In genomic region chr9:127809002-127809561, GRCh38 we compare ENCODE assay signal across 12 cellular contexts. TPM values are rescaled to one million over a fixed set of nuclear protein-coding genes. Genes with fewer than 3 reads are reported as not detected.
DNase-seq lines count a peak whose midpoint lies in the region; ATAC-seq, FAIRE-seq and TF ChIP-seq lines count a peak whose summit lies in the region.
"Had no signal": no experiment of that assay in that cellular context is flagged by ENCODE, and none has a peak within 500 bp of the region (broad histone marks: within the 10 kb centered on the region; RNA-seq: fewer than 3 reads in every experiment).

No MANE protein-coding gene starts in this region.

- H3K36me3 Mint-ChIP-seq in CD8-positive, alpha-beta T cell: peaks cover 64% of the 10 kb centered on the region

- H3K9ac ChIP-seq in keratinocyte (ENCODE audit: control insufficient read depth, extremely low read depth, insufficient read depth, low read length): no peak overlapping the region
- H3K9ac ChIP-seq: GM23248, KMS-11 had no signal

- peaks cover 6% of the 10 kb centered on the region for H3K4me1 ChIP-seq in CD8-positive, alpha-beta T cell (ENCODE audit: insufficient read depth, low read length)
- H3K4me1 ChIP-seq in keratinocyte (ENCODE audit: control insufficient read depth, extremely low read depth, insufficient read depth, low read length): peaks cover 25% of the 10 kb centered on the region

- no peaks in the 10 kb centered on the region for H3K27me3 ChIP-seq in CD8-positive, alpha-beta T cell (ENCODE audit: insufficient read depth, low read length)
- no peaks in the 10 kb centered on the region for H3K27me3 ChIP-seq in keratinocyte (ENCODE audit: control insufficient read depth, extremely low read depth, insufficient read depth, low read length)
- H3K27me3 ChIP-seq: stomach had no signal

- H3K27me3 Mint-ChIP-seq in CD8-positive, alpha-beta T cell (ENCODE audit: low read depth): no peaks in the 10 kb centered on the region
- H3K27me3 Mint-ChIP-seq: CD4-positive, CD25-positive, alpha-beta regulatory T cell had no signal

- H4K20me1 ChIP-seq in keratinocyte (ENCODE audit: control insufficient read depth, extremely low read depth, insufficient read depth, low read length): peaks cover 9% of the 10 kb centered on the region

- FAIRE-seq in keratinocyte (lab: Jason Lieb, UNC): no peak

- no peak overlapping the region for H3K27ac Mint-ChIP-seq in CD8-positive, alpha-beta T cell
- H3K27ac Mint-ChIP-seq: CD4-positive, CD25-positive, alpha-beta regulatory T cell had no signal

- peaks cover 15% of the 10 kb centered on the region for H3K4me1 Mint-ChIP-seq in CD8-positive, alpha-beta T cell (ENCODE audit: low read depth)

- TF ChIP-seq CTCF in CD8-positive, alpha-beta T cell (IDR thresholded peaks at IDR 0.05): no peak
- TF ChIP-seq CTCF in RWPE1 (conservative IDR thresholded peaks at IDR 0.05; ENCODE audit: low read depth) (no peak), keratinocyte (optimal IDR thresholded peaks at IDR 0.05 in 1 of 3, IDR thresholded peaks at IDR 0.05 in 1 of 3, conservative IDR thresholded peaks at IDR 0.05 in 1 of 3; ENCODE audit: extremely low read depth in 1 of 3, insufficient read depth in 2 of 3, low read length in 3 of 3) (no peak)

- peaks cover 41% of the 10 kb centered on the region for H3K36me3 ChIP-seq in CD8-positive, alpha-beta T cell (ENCODE audit: insufficient read depth, low read length)
- H3K36me3 ChIP-seq in keratinocyte (ENCODE audit: control insufficient read depth in 2 of 2, extremely low read depth in 1 of 2, insufficient read depth in 2 of 2, low read length in 2 of 2): peaks cover 49 to 59% of the 10 kb centered on the region in 2 experiments

- dilution Hi-C loops in keratinocyte (cut with MboI; ENCODE audit: extremely low pct_ligation_motif_present, low sequenced_read_pairs): no loop called here

- no peak overlapping the region for H3K27ac ChIP-seq in CD8-positive, alpha-beta T cell (ENCODE audit: low read depth, low read length)
- H3K27ac ChIP-seq in RWPE1 (peak overlapping the region; percentile 68), keratinocyte (ENCODE audit: control insufficient read depth, insufficient read depth, low read length) (no peak overlapping the region)
- H3K27ac ChIP-seq: GM23248, KMS-11, PC-9 had no signal

- intact Hi-C loops in CD8-positive, alpha-beta T cell (cut with DNase I, micrococcal nuclease): no loop called here
- intact Hi-C loops in posterior cingulate gyrus (cut with DNase I): loop anchor here (10.0 kb wide), 1 partner anchor 66 kb away; the partner anchor contains the start of gene AK1

- H3K9me1 ChIP-seq in keratinocyte (ENCODE audit: control insufficient read depth, extremely low read depth, insufficient read depth, low read length): peaks cover 3% of the 10 kb centered on the region

- no peaks in the 10 kb centered on the region for H3K9me3 ChIP-seq in CD8-positive, alpha-beta T cell (ENCODE audit: low read length)
- H3K9me3 ChIP-seq in keratinocyte (ENCODE audit: control insufficient read depth, low read depth, low read length): no peaks in the 10 kb centered on the region
- H3K9me3 ChIP-seq: stomach had no signal

- in situ Hi-C loops in ACHN (cut with HindIII; ENCODE audit: low pct_ligation_motif_present, low pct_unique_long_range_greater_than_20kb, low sequenced_read_pairs): no loop called here

- peaks cover 10% of the 10 kb centered on the region for H3K79me2 ChIP-seq in keratinocyte (ENCODE audit: control insufficient read depth, insufficient read depth, low read length)

- H3K4me3 Mint-ChIP-seq in CD8-positive, alpha-beta T cell: no peak overlapping the region

- H2AFZ ChIP-seq in keratinocyte (ENCODE audit: control insufficient read depth, low read length): no peak overlapping the region
- H2AFZ ChIP-seq: GM23248, PC-9 had no signal

- H3K4me2 ChIP-seq in keratinocyte (ENCODE audit: control insufficient read depth, extremely low read depth, insufficient read depth, low read depth, low read length): peak overlapping the region; percentile 22
- H3K4me2 ChIP-seq: KMS-11, PC-9 had no signal

- CTCF ChIA-PET in CD8-positive, alpha-beta T cell (lab: Charles Lee): interaction anchor here (0.8 to 1.1 kb wide), 4 partner anchors 24 to 309 kb away, joined by 3 to 4 read pairs (median 4); no protein-coding TSS in a partner anchor
- CTCF ChIA-PET in RWPE1 (lab: Yijun Ruan, JAX): no interaction called here

- no peak overlapping the region for H3K4me3 ChIP-seq in CD8-positive, alpha-beta T cell (ENCODE audit: low read depth, low read length)
- no peak overlapping the region for H3K4me3 ChIP-seq in keratinocyte (ENCODE audit: control insufficient read depth in 2 of 3, extremely low read depth in 1 of 3, insufficient read depth in 2 of 3, low read depth in 1 of 3, low read length in 3 of 3)
- H3K4me3 ChIP-seq: GM23248, PC-9 had no signal

- POLR2A ChIA-PET in CD8-positive, alpha-beta T cell (lab: Charles Lee): no interaction called here
- POLR2A ChIA-PET in RWPE1 (lab: Yijun Ruan, JAX; ENCODE audit: low non-redundant PET): no interaction called here

- DNase-seq in CD8-positive, alpha-beta T cell: no peak
- no peak for DNase-seq in RWPE1 (ENCODE audit: low spot score)
- no peak for DNase-seq in keratinocyte (ENCODE audit: low read depth, low spot score)
- DNase-seq in posterior cingulate gyrus: no peak
- DNase-seq in ACHN: no peak
- DNase-seq: CD4-positive, CD25-positive, alpha-beta regulatory T cell; NCI-H2107; PC-9 had no signal

- no peaks in the 10 kb centered on the region for H3K9me3 Mint-ChIP-seq in CD8-positive, alpha-beta T cell
- H3K9me3 Mint-ChIP-seq: CD4-positive, CD25-positive, alpha-beta regulatory T cell had no signal

- ATAC-seq in CD8-positive, alpha-beta T cell: peak; percentile 46
- ATAC-seq in GM19023 (IDR thresholded peaks at IDR 0.05; ENCODE audit: unreplicated experiment): no peak

RNA-seq across cellular contexts. Expression of gene FPGS, which starts 6.4 kb away (rescaled TPM):
- total RNA-seq in CD8-positive, alpha-beta T cell: 10 to 100 TPM; 91.9 to 95.3 TPM
- 38.2 to 65.0 TPM (median 56.3 TPM) in 3 replicates for polyA plus RNA-seq in keratinocyte
- polyA plus RNA-seq in keratinocyte (2011; ENCODE audit: low read depth): 19.2 TPM
- polyA plus RNA-seq in keratinocyte (2011; cell fraction: cytosol; rRNA removed): 42.2 and 62.6 TPM in 2 replicates
- polyA plus RNA-seq in keratinocyte (2011; cell fraction: nucleus; rRNA removed): 83.1 and 97.6 TPM in 2 replicates
- polyA plus RNA-seq in keratinocyte (2012; ENCODE audit: low replicate concordance): 23.7 and 67.7 TPM in 2 replicates
- polyA minus RNA-seq in keratinocyte: 45.2 to 134 TPM (median 50.4 TPM) in 3 replicates
- 85.6 TPM for polyA minus RNA-seq in keratinocyte (2011; cell fraction: cytosol; rRNA and poly(A)+ RNA removed)
- polyA minus RNA-seq in keratinocyte (2011; cell fraction: nucleus; rRNA and poly(A)+ RNA removed): 38.2 and 44.2 TPM in 2 replicates

RNA-seq across cellular contexts. Expression of gene CDK9, which starts 23.2 kb away (rescaled TPM):
- 100 to 1,000 TPM; 116 to 120 TPM for total RNA-seq in CD8-positive, alpha-beta T cell
- polyA plus RNA-seq in keratinocyte: 39.0 to 100.0 TPM (median 47.8 TPM) in 3 replicates
- polyA plus RNA-seq in keratinocyte (2011; ENCODE audit: low read depth): 35.0 TPM
- 41.3 and 43.3 TPM in 2 replicates for polyA plus RNA-seq in keratinocyte (2011; cell fraction: cytosol; rRNA removed)
- 66.7 and 69.1 TPM in 2 replicates for polyA plus RNA-seq in keratinocyte (2011; cell fraction: nucleus; rRNA removed)
- 49.0 and 57.9 TPM in 2 replicates for polyA plus RNA-seq in keratinocyte (2012; ENCODE audit: low replicate concordance)
- 65.3 to 79.5 TPM (median 73.0 TPM) in 3 replicates for polyA minus RNA-seq in keratinocyte
- polyA minus RNA-seq in keratinocyte (2011; cell fraction: cytosol; rRNA and poly(A)+ RNA removed): 65.2 TPM
- polyA minus RNA-seq in keratinocyte (2011; cell fraction: nucleus; rRNA and poly(A)+ RNA removed): 33.9 and 50.0 TPM in 2 replicates

RNA-seq across cellular contexts. Expression of gene SH2D3C, which starts 30.6 kb away (rescaled TPM):
- total RNA-seq in CD8-positive, alpha-beta T cell: 1 to 10 TPM; 5.9 to 6.4 TPM
- polyA plus RNA-seq in keratinocyte: 0.12 to 0.21 TPM in 2 of 3 replicates, not detected in the other
- polyA plus RNA-seq in keratinocyte (2011; ENCODE audit: low read depth): not detected
- polyA plus RNA-seq in keratinocyte (2011; cell fraction: cytosol; rRNA removed): 0.07 and 0.13 TPM in 2 replicates
- polyA plus RNA-seq in keratinocyte (2011; cell fraction: nucleus; rRNA removed): 0.06 and 0.27 TPM in 2 replicates
- polyA plus RNA-seq in keratinocyte (2012; ENCODE audit: low replicate concordance): 0.13 and 0.18 TPM in 2 replicates
- 0.16 TPM in 1 of 3 replicates, not detected in the others for polyA minus RNA-seq in keratinocyte
- polyA minus RNA-seq in keratinocyte (2011; cell fraction: cytosol; rRNA and poly(A)+ RNA removed): not detected
- polyA minus RNA-seq in keratinocyte (2011; cell fraction: nucleus; rRNA and poly(A)+ RNA removed): not detected in 2 replicates
- total RNA-seq: GM23248 had no signal
- polyA plus RNA-seq: GM23248 had no signal

RNA-seq across cellular contexts. Expression of gene ENG, which starts 45.4 kb away (rescaled TPM):
- 1 to 10 TPM; 2.6 to 3.0 TPM for total RNA-seq in CD8-positive, alpha-beta T cell
- 0.22 to 0.86 TPM (median 0.33 TPM) in 3 replicates for polyA plus RNA-seq in keratinocyte
- polyA plus RNA-seq in keratinocyte (2011; ENCODE audit: low read depth): not detected
- 0.39 and 0.68 TPM in 2 replicates for polyA plus RNA-seq in keratinocyte (2011; cell fraction: cytosol; rRNA removed)
- polyA plus RNA-seq in keratinocyte (2011; cell fraction: nucleus; rRNA removed): 1.4 and 2.1 TPM in 2 replicates
- 1.1 and 2.2 TPM in 2 replicates for polyA plus RNA-seq in keratinocyte (2012; ENCODE audit: low replicate concordance)
- polyA minus RNA-seq in keratinocyte: 0.26 to 3.7 TPM (median 0.54 TPM) in 3 replicates
- 1.2 TPM for polyA minus RNA-seq in keratinocyte (2011; cell fraction: cytosol; rRNA and poly(A)+ RNA removed)
- polyA minus RNA-seq in keratinocyte (2011; cell fraction: nucleus; rRNA and poly(A)+ RNA removed): 1.3 and 1.6 TPM in 2 replicates
